8 cellular contexts compared by ENCODE assay signal in the genomic region with DNA sequence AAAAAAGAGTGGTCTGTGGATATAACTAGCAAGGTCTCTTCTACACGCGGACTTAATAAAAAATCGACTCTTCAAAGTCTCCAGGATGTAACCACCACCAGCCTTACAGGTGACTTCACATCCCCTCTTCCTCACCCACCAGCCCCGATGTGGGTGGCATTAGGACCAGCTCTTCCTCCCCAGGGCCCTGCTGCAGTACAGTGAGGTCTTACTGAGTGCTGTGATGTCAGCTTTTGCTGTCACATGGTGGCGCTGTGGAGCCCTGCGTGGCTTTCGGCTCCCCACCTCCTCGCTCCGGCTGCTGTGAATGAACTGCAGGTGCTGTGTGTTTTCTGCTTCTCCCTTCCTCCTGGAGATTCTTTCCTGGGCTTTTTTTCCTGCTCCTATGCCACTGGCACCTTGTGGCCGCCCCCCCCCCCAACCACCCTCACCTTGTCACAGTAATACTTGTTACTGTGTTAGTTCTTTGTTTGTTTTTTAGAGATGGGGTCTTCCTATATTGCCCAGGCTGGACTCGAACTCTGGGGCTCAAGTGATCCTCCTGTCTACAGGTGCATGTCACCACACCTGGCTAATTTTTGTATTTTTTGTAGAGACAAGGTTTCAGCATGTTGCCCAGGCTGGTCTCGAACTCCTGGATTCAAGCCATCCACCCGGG. TPM values are rescaled to one million over a fixed set of nuclear protein-coding genes. Genes with fewer than 3 reads are reported as not detected.
A peak's percentile ranks its signal among the peaks of the same experiment; 100 is the strongest.
DNase-seq lines count a peak whose midpoint lies in the region; ATAC-seq and TF ChIP-seq lines count a peak whose summit lies in the region.

No MANE protein-coding gene starts in this region.

- POLR2A ChIA-PET in PC-3 (lab: Charles Lee; ENCODE audit: unreplicated experiment), result no interaction called here
- POLR2A ChIA-PET in naive thymus-derived CD4-positive, alpha-beta T cell (lab: Charles Lee), result interaction anchor here (0.6 kb wide), 1 partner anchor 490 kb away, joined by 3 read pairs; no protein-coding TSS in a partner anchor

- H3K9ac ChIP-seq in Karpas-422 (ENCODE audit: low read length) (no peak overlapping the region), PC-3 (ENCODE audit: low read length) (no peak overlapping the region)

- TF ChIP-seq POLR2A in erythroblast (IDR thresholded peaks at IDR 0.05; ENCODE audit: low read length), result no peak

- no peaks in the 10 kb centered on the region for H3F3A ChIP-seq in PC-3 (ENCODE audit: low read length, unreplicated experiment)

- peaks cover 5 to 7% (median 6%) of the 10 kb centered on the region in 7 donors for H3K4me1 Mint-ChIP-seq in naive thymus-derived CD4-positive, alpha-beta T cell
- H3K4me1 Mint-ChIP-seq in stimulated activated effector memory CD8-positive, alpha-beta T cell treated with anti-CD3 and anti-CD28 coated beads, Interleukin-12 subunit alpha, Interleukin-12 subunit beta, amount 100 ng/mL, for 72 hours, result peaks cover 21% of the 10 kb centered on the region

- peak overlapping the region in 5 of 9 donors; percentile 7 to 65 (median 23) for H3K27ac Mint-ChIP-seq in naive thymus-derived CD4-positive, alpha-beta T cell
- no peak overlapping the region for H3K27ac Mint-ChIP-seq in stimulated activated effector memory CD8-positive, alpha-beta T cell treated with anti-CD3 and anti-CD28 coated beads, Interleukin-12 subunit alpha, Interleukin-12 subunit beta, amount 100 ng/mL, for 72 hours

- ATAC-seq in GM18498 (IDR thresholded peaks at IDR 0.05; ENCODE audit: unreplicated experiment) (peak; percentile 57), PC-3 (peak; percentile 96), GM18873 (IDR thresholded peaks at IDR 0.05; ENCODE audit: low FRiP score, unreplicated experiment) (no peak)
- ATAC-seq in naive thymus-derived CD4-positive, alpha-beta T cell, result peak; percentile 100
- ATAC-seq in stimulated activated effector memory CD8-positive, alpha-beta T cell treated with anti-CD3 and anti-CD28 coated beads, Interleukin-12 subunit alpha, Interleukin-12 subunit beta, amount 100 ng/mL, for 72 hours, result peak; percentile 95

- BruUV-seq in PC-3 (replicated peaks; lab: Mats Ljungman, UMichigan), result no TSS peak

- H3K4me1 ChIP-seq in Karpas-422 (ENCODE audit: low read length) (no peaks in the 10 kb centered on the region), PC-3 (ENCODE audit: insufficient read depth, low read length) (0 out of 2 replicates have a peak, but pooled peaks cover 3% of the 10 kb centered on the region)
- peaks cover 0 to 4% of the 10 kb centered on the region in 2 donors for H3K4me1 ChIP-seq in naive thymus-derived CD4-positive, alpha-beta T cell (ENCODE audit: control insufficient read depth in 2 of 2, insufficient read depth in 2 of 2, low read length in 2 of 2)

- TF ChIP-seq CTCF in PC-3 (conservative IDR thresholded peaks at IDR 0.05; ENCODE audit: low read depth, low read length), result peak; percentile 80

- H3K4me3 Mint-ChIP-seq in naive thymus-derived CD4-positive, alpha-beta T cell, result peak overlapping the region in 6 of 10 donors; percentile 1 to 68 (median 33)
- H3K4me3 Mint-ChIP-seq in stimulated activated effector memory CD8-positive, alpha-beta T cell treated with anti-CD3 and anti-CD28 coated beads, Interleukin-12 subunit alpha, Interleukin-12 subunit beta, amount 100 ng/mL, for 72 hours, result no peak overlapping the region

- no peak overlapping the region for H3K27ac ChIP-seq in Karpas-422 (ENCODE audit: low read length)
- H3K27ac ChIP-seq in PC-3 (ENCODE audit: low read length), result no peak overlapping the region
- H3K27ac ChIP-seq in naive thymus-derived CD4-positive, alpha-beta T cell (ENCODE audit: low read depth, low read length), result no peak overlapping the region

- no peaks in the 10 kb centered on the region for H3K9me3 Mint-ChIP-seq in naive thymus-derived CD4-positive, alpha-beta T cell
- no peaks in the 10 kb centered on the region for H3K9me3 Mint-ChIP-seq in stimulated activated effector memory CD8-positive, alpha-beta T cell treated with anti-CD3 and anti-CD28 coated beads, Interleukin-12 subunit alpha, Interleukin-12 subunit beta, amount 100 ng/mL, for 72 hours

- no peaks in the 10 kb centered on the region for H3K9me3 ChIP-seq in Karpas-422 (ENCODE audit: low read length)
- H3K9me3 ChIP-seq in PC-3 (ENCODE audit: low read length), result no peaks in the 10 kb centered on the region
- H3K9me3 ChIP-seq in naive thymus-derived CD4-positive, alpha-beta T cell (ENCODE audit: control insufficient read depth in 2 of 3, low read length in 3 of 3), result no peaks in the 10 kb centered on the region

- H3K36me3 ChIP-seq in Karpas-422 (ENCODE audit: insufficient read depth, low read length) (no peaks in the 10 kb centered on the region), PC-3 (ENCODE audit: low read depth, low read length) (no peaks in the 10 kb centered on the region)
- H3K36me3 ChIP-seq in naive thymus-derived CD4-positive, alpha-beta T cell (ENCODE audit: control insufficient read depth in 2 of 3, insufficient read depth in 3 of 3, low read length in 3 of 3), result no peaks in the 10 kb centered on the region

- no peak overlapping the region for H2AFZ ChIP-seq in Karpas-422 (ENCODE audit: low read length)
- H2AFZ ChIP-seq in PC-3 (ENCODE audit: low read length), result no peak overlapping the region

- no peaks in the 10 kb centered on the region for H3K36me3 Mint-ChIP-seq in naive thymus-derived CD4-positive, alpha-beta T cell
- no peaks in the 10 kb centered on the region for H3K36me3 Mint-ChIP-seq in stimulated activated effector memory CD8-positive, alpha-beta T cell treated with anti-CD3 and anti-CD28 coated beads, Interleukin-12 subunit alpha, Interleukin-12 subunit beta, amount 100 ng/mL, for 72 hours

- H3K79me2 ChIP-seq in Karpas-422 (ENCODE audit: low read length) (no peaks in the 10 kb centered on the region), PC-3 (ENCODE audit: low read length) (no peaks in the 10 kb centered on the region)

- H3K9me2 ChIP-seq in Karpas-422 (replicated peaks; ENCODE audit: insufficient read depth, low read length), result no peaks in the 10 kb centered on the region
- no peaks in the 10 kb centered on the region for H3K9me2 ChIP-seq in PC-3 (replicated peaks; ENCODE audit: low read length)

- CTCF ChIA-PET in PC-3 (lab: Charles Lee), result interaction anchor here (0.5 kb wide), 1 partner anchor 36 kb away, joined by 8 read pairs; no protein-coding TSS in a partner anchor
- CTCF ChIA-PET in naive thymus-derived CD4-positive, alpha-beta T cell (lab: Charles Lee), result interaction anchor here (0.5 to 1.3 kb wide), 7 partner anchors 12 to 519 kb away, joined by 3 read pairs; partner anchors contain the start of gene RAPGEF1

- no peak overlapping the region for H3K4me3 ChIP-seq in Karpas-422 (ENCODE audit: low read length)
- H3K4me3 ChIP-seq in PC-3 (ENCODE audit: low read length), result no peak overlapping the region
- no peak overlapping the region for H3K4me3 ChIP-seq in naive thymus-derived CD4-positive, alpha-beta T cell (ENCODE audit: low read length)

- H4K20me1 ChIP-seq in Karpas-422 (ENCODE audit: insufficient read depth, low read depth, low read length), result no peaks in the 10 kb centered on the region
- no peaks in the 10 kb centered on the region for H4K20me1 ChIP-seq in PC-3 (ENCODE audit: low read length)

- H3K27me3 Mint-ChIP-seq in naive thymus-derived CD4-positive, alpha-beta T cell, result peaks cover 0 to 28% (median 0%) of the 10 kb centered on the region in 5 donors

- no peaks in the 10 kb centered on the region for H3K27me3 ChIP-seq in Karpas-422 (ENCODE audit: low read length)
- H3K27me3 ChIP-seq in PC-3 (ENCODE audit: low read length), result peaks cover 16% of the 10 kb centered on the region
- H3K27me3 ChIP-seq in naive thymus-derived CD4-positive, alpha-beta T cell (ENCODE audit: control insufficient read depth in 2 of 2, insufficient read depth in 2 of 2, low read length in 2 of 2), result no peaks in the 10 kb centered on the region

- intact Hi-C loops in PC-3 (cut with micrococcal nuclease), result loop anchor here (5.0 kb wide), 1 partner anchor 412 kb away; no protein-coding TSS in a partner anchor
- intact Hi-C loops in naive thymus-derived CD4-positive, alpha-beta T cell (cut with micrococcal nuclease), result loop anchor here in 1 of 2 donors (2.0 kb wide), 2 partner anchors 407 to 481 kb away; partner anchors contain the start of gene NTNG2

- DNase-seq in Karpas-422, result peak; percentile 92
- peak; percentile 77 for DNase-seq in PC-3
- peak; percentile 87 for DNase-seq in activated T-cell treated with anti-CD3 and anti-CD28 coated beads for 1 hour (ENCODE audit: low read depth)
- DNase-seq in erythroblast (lab: John Stamatoyannopoulos, UW), result peak; percentile 72 to 82
- peak; percentile 67 to 84 (median 80) for DNase-seq in naive thymus-derived CD4-positive, alpha-beta T cell
- DNase-seq in stimulated activated effector memory CD8-positive, alpha-beta T cell treated with anti-CD3 and anti-CD28 coated beads, Interleukin-12 subunit alpha, Interleukin-12 subunit beta, amount 100 ng/mL, for 72 hours (ENCODE audit: low spot score in 2 of 2), result peak; percentile 84 to 92

- H3K4me2 ChIP-seq in Karpas-422 (ENCODE audit: low read depth, low read length, poor library complexity, severe bottlenecking) (no peak overlapping the region), PC-3 (ENCODE audit: low read length) (no peak overlapping the region)

RNA-seq across cellular contexts. Expression of gene RAPGEF1, which starts 15.8 kb away (rescaled TPM):
- total RNA-seq in Karpas-422 (2014; rRNA removed; shearing (Covaris generic); ENCODE audit: low replicate concordance), result 6.1 and 9.6 TPM in 2 replicates
- 25.2 and 38.0 TPM in 2 replicates for total RNA-seq in PC-3 (2014; rRNA removed)
- 100 to 1,000 TPM in 2 of 5 experiments, 10 to 100 TPM in 3; 81.1 to 181 (median 85.8) TPM for total RNA-seq in naive thymus-derived CD4-positive, alpha-beta T cell
- polyA plus RNA-seq in naive thymus-derived CD4-positive, alpha-beta T cell, result 1 to 10 TPM; 1.2 to 4.7 TPM
